In genomic region chr17:28318759-28319660, GRCh38 we compare ENCODE assay signal across 8 cellular contexts. TPM values are rescaled to one million over a fixed set of nuclear protein-coding genes. Genes with fewer than 3 reads are reported as not detected.
DNase-seq lines count a peak whose midpoint lies in the region; ATAC-seq, FAIRE-seq and TF ChIP-seq lines count a peak whose summit lies in the region.

Gene TMEM97, plus strand, starts transcription at chr17:28319200. Its CDS starts 40 bp downstream, at chr17:28319240.

- dilution Hi-C loops in mammary epithelial cell (cut with HindIII; ENCODE audit: low sequenced_read_pairs), result loop anchor here (5.0 kb wide), 2 partner anchors 42 to 417 kb away; no protein-coding TSS in a partner anchor

- TF ChIP-seq CTCF in AG09309 (IDR thresholded peaks at IDR 0.05; ENCODE audit: control insufficient read depth, insufficient read depth, low read depth, low read length, missing control alignments), result no peak
- TF ChIP-seq CTCF in VCaP (conservative IDR thresholded peaks at IDR 0.05), result peak; percentile 14
- TF ChIP-seq CTCF in mammary epithelial cell (conservative IDR thresholded peaks at IDR 0.05 in 1 of 2, IDR thresholded peaks at IDR 0.05 in 1 of 2; ENCODE audit: extremely low read depth in 1 of 2, insufficient read depth in 1 of 2, low read depth in 1 of 2, low read length in 2 of 2), result peak in 1 of 2 donors; percentile 26

- no TSS peak for BruUV-seq in mammary epithelial cell (replicated peaks; lab: Mats Ljungman, UMichigan)

- H3K9me3 ChIP-seq in mammary epithelial cell (replicated peaks; ENCODE audit: insufficient read depth, low read length) (no peaks in the 10 kb centered on the region), small intestine (ENCODE audit: control insufficient read depth, low read depth) (no peaks in the 10 kb centered on the region)

- H3K79me2 ChIP-seq in mammary epithelial cell (ENCODE audit: insufficient read depth, low read length), result peaks cover 50% of the 10 kb centered on the region

- H3K27ac ChIP-seq in VCaP (peak within 1 kb of the TSS; percentile 88), mammary epithelial cell (ENCODE audit: insufficient read depth, low read depth, low read length) (peak within 1 kb of the TSS; percentile 52), small intestine (ENCODE audit: low read depth in 1 of 2, low read length in 1 of 2) (peak within 1 kb of the TSS in 1 of 2 donors; percentile 59)

- H3K36me3 ChIP-seq in mammary epithelial cell (ENCODE audit: insufficient read depth, low read length) (no peaks in the 10 kb centered on the region), small intestine (ENCODE audit: control insufficient read depth in 2 of 2, insufficient read depth in 2 of 2, low read length in 2 of 2) (no peaks in the 10 kb centered on the region)

- WGBS in mammary epithelial cell (ENCODE audit: low coverage, missing lambda C conversion rate), result 2% methylated on average over 32 of the region's 75 CpGs
- 0% methylated on average over 70 to 75 of the region's 75 CpGs for WGBS in small intestine, 3 donors

- CTCF ChIA-PET in mammary epithelial cell (lab: Charles Lee; ENCODE audit: low non-redundant PET), result no interaction called here

- intact Hi-C loops in mammary epithelial cell (cut with micrococcal nuclease), result loop anchor here (5.0 to 10.0 kb wide), 2 partner anchors 67 to 274 kb away; partner anchors contain the start of gene NLK

- H3K4me3 ChIP-seq in AG09309 (ENCODE audit: control insufficient read depth, low read depth, low read length), result peak within 1 kb of the TSS; percentile 64
- peak within 1 kb of the TSS; percentile 55 to 69 (median 64) for H3K4me3 ChIP-seq in mammary epithelial cell (replicated peaks in 1 of 3; ENCODE audit: insufficient read depth in 1 of 3, low read depth in 2 of 3, low read length in 3 of 3)
- peak within 1 kb of the TSS; percentile 39 to 61 for H3K4me3 ChIP-seq in small intestine (ENCODE audit: low read depth in 1 of 2, low read length in 2 of 2)

- DNase-seq in AG09309 (ENCODE audit: low read depth), result peak; percentile 84
- DNase-seq in NCI-H2227 (lab: John Stamatoyannopoulos, UW; ENCODE audit: unreplicated experiment), result peak; percentile 96
- peak; percentile 95 for DNase-seq in mammary epithelial cell
- DNase-seq in iPS-NIHi11 (ENCODE audit: low spot score), result peak; percentile 93
- DNase-seq in small intestine, result peak; percentile 98

- no peak for FAIRE-seq in small intestine (lab: Jason Lieb, UNC)

- H3K4me2 ChIP-seq in mammary epithelial cell (ENCODE audit: insufficient read depth, low read depth, low read length), result peak within 1 kb of the TSS; percentile 97

- no peaks in the 10 kb centered on the region for H4K20me1 ChIP-seq in mammary epithelial cell (ENCODE audit: insufficient read depth, low read length)

- ATAC-seq in GM18909 (IDR thresholded peaks at IDR 0.05; ENCODE audit: poor library complexity, unreplicated experiment), result peak; percentile 93
- peak; percentile 92 for ATAC-seq in HG03159 (IDR thresholded peaks at IDR 0.05; ENCODE audit: unreplicated experiment)

- H2AFZ ChIP-seq in mammary epithelial cell (ENCODE audit: low read depth, low read length), result peak within 1 kb of the TSS; percentile 92

- peaks cover 12% of the 10 kb centered on the region for H3K4me1 ChIP-seq in mammary epithelial cell (ENCODE audit: insufficient read depth, low read length)
- H3K4me1 ChIP-seq in small intestine (ENCODE audit: control insufficient read depth in 2 of 2, insufficient read depth in 1 of 2, low read depth in 1 of 2, low read length in 1 of 2), result peaks cover 0 to 3% of the 10 kb centered on the region in 2 donors

- peak within 1 kb of the TSS; percentile 72 for H3K9ac ChIP-seq in mammary epithelial cell (ENCODE audit: insufficient read depth, low read length)

- no peaks in the 10 kb centered on the region for H3K27me3 ChIP-seq in mammary epithelial cell (ENCODE audit: insufficient read depth, low read length)
- H3K27me3 ChIP-seq in small intestine (ENCODE audit: control insufficient read depth in 2 of 2, insufficient read depth in 2 of 2, low read length in 2 of 2), result no peaks in the 10 kb centered on the region

- in situ Hi-C loops in mammary epithelial cell (cut with MboI; ENCODE audit: low sequenced_read_pairs in 2 of 2), result no loop called here

RNA-seq across cellular contexts. Expression of gene TMEM97, which starts in this region (rescaled TPM):
- 10 to 100 TPM; 12.5 to 34.6 TPM for total RNA-seq in mammary epithelial cell
- 58.9 TPM for polyA plus RNA-seq in mammary epithelial cell
- polyA minus RNA-seq in mammary epithelial cell, result 159 TPM
- polyA plus RNA-seq in small intestine, result 10 to 100 TPM in 1 of 3 donors, 1 to 10 TPM in 2; 1.8 to 31.5 (median 1.9) TPM
